8 cellular contexts compared by ENCODE assay signal in genomic region chr2:173962583-173963110, GRCh38. TPM values are rescaled to one million over a fixed set of nuclear protein-coding genes. Genes with fewer than 3 reads are reported as not detected.
A peak's percentile ranks its signal among the peaks of the same experiment; 100 is the strongest.
DNase-seq lines count a peak whose midpoint lies in the region; ATAC-seq and TF ChIP-seq lines count a peak whose summit lies in the region.

No MANE protein-coding gene starts in this region.

- no peaks in the 10 kb centered on the region for H3K27me3 Mint-ChIP-seq in mesothelial cell of epicardium (ENCODE audit: low read depth)

- peaks cover 23% of the 10 kb centered on the region for H3K4me1 ChIP-seq in HUES48 (ENCODE audit: control insufficient read depth, insufficient read depth, low read length)
- peaks cover 55% of the 10 kb centered on the region for H3K4me1 ChIP-seq in body of pancreas

- H3K9me3 Mint-ChIP-seq in mesothelial cell of epicardium: peaks cover 7% of the 10 kb centered on the region

- peaks cover 41% of the 10 kb centered on the region for H3K4me1 Mint-ChIP-seq in mesothelial cell of epicardium

- TF ChIP-seq CTCF in AG10803 (conservative IDR thresholded peaks at IDR 0.05; ENCODE audit: low read length): no peak
- TF ChIP-seq CTCF in body of pancreas (IDR thresholded peaks at IDR 0.05): no peak
- TF ChIP-seq CTCF in mesothelial cell of epicardium (IDR thresholded peaks at IDR 0.05; ENCODE audit: unreplicated experiment): no peak

- H3K27ac ChIP-seq in HUES48 (ENCODE audit: low read depth, low read length): peak overlapping the region; percentile 100
- peak overlapping the region in 3 of 4 donors; percentile 99 to 100 (median 100) for H3K27ac ChIP-seq in body of pancreas

- ATAC-seq in body of pancreas (no peak), GM19452 (IDR thresholded peaks at IDR 0.05; ENCODE audit: unreplicated experiment) (no peak)

- H3K9me3 ChIP-seq in HUES48 (ENCODE audit: control insufficient read depth, insufficient read depth, low read length): no peaks in the 10 kb centered on the region
- no peaks in the 10 kb centered on the region for H3K9me3 ChIP-seq in body of pancreas

- H3K4me3 ChIP-seq in AG10803 (ENCODE audit: low read length) (peak overlapping the region; percentile 63), HUES48 (ENCODE audit: low read depth, low read length) (peak overlapping the region; percentile 75), body of pancreas (peak overlapping the region in 1 of 2 donors; percentile 37)

- peak overlapping the region; percentile 84 for H3K9ac ChIP-seq in HUES48 (ENCODE audit: low read depth, low read length)

- peak overlapping the region; percentile 93 for H3K27ac Mint-ChIP-seq in mesothelial cell of epicardium

- H3K36me3 Mint-ChIP-seq in mesothelial cell of epicardium: peaks cover 25% of the 10 kb centered on the region

- DNase-seq in AG10803 (ENCODE audit: low read depth) (no peak), body of pancreas (no peak), mesothelial cell of epicardium (ENCODE audit: low spot score in 2 of 2, unreplicated experiment in 2 of 2) (no peak), OCI-M2 (lab: John Stamatoyannopoulos, UW; ENCODE audit: unreplicated experiment) (no peak), HPDE6-E6E7 (ENCODE audit: extremely low spot score) (no peak), NCI-H146 treated with DMSO at 0.1 percent for 48 hours (lab: John Stamatoyannopoulos, UW; ENCODE audit: unreplicated experiment) (no peak)

- intact Hi-C loops in body of pancreas (cut with DNase I): no loop called here

- no peaks in the 10 kb centered on the region; the same call in 1 of the 2 replicates for H3K36me3 ChIP-seq in HUES48 (ENCODE audit: control insufficient read depth, insufficient read depth, low read length)
- H3K36me3 ChIP-seq in body of pancreas (replicated peaks in 1 of 2; ENCODE audit: insufficient read depth in 1 of 2, low read depth in 2 of 2): no peaks in the 10 kb centered on the region

- 9 to 11% methylated on average over 4 of the region's 4 CpGs for WGBS in body of pancreas, 2 donors

- peak overlapping the region; percentile 82 for H3K4me3 Mint-ChIP-seq in mesothelial cell of epicardium

- no peak for TF ChIP-seq POLR2A in body of pancreas (IDR thresholded peaks at IDR 0.05)

- H3K27me3 ChIP-seq in HUES48 (ENCODE audit: control insufficient read depth, insufficient read depth, low read length) (no peaks in the 10 kb centered on the region), body of pancreas (no peaks in the 10 kb centered on the region)

RNA-seq across cellular contexts. Expression of gene SP3, which starts 2.5 kb away (rescaled TPM):
- 10 to 100 TPM; 41.0 to 42.8 TPM for total RNA-seq in body of pancreas
- 106 to 113 TPM (median 110 TPM) in 3 replicates for total RNA-seq in mesothelial cell of epicardium
